In genomic region chr6:113909224-113909856, GRCh38 we compare ENCODE assay signal across 8 cellular contexts. TPM values are rescaled to one million over a fixed set of nuclear protein-coding genes. Genes with fewer than 3 reads are reported as not detected.
DNase-seq lines count a peak whose midpoint lies in the region; ATAC-seq, FAIRE-seq and TF ChIP-seq lines count a peak whose summit lies in the region.

No MANE protein-coding gene starts in this region.

- H3K79me2 ChIP-seq in ACC112 (ENCODE audit: control insufficient read depth, insufficient read depth, low read length, unreplicated experiment): no peaks in the 10 kb centered on the region

- no peak for FAIRE-seq in GM12891 (lab: Jason Lieb, UNC)

- H3K27me3 ChIP-seq in ACC112 (ENCODE audit: insufficient read depth, low read length) (no peaks in the 10 kb centered on the region), body of pancreas (no peaks in the 10 kb centered on the region), upper lobe of right lung (no peaks in the 10 kb centered on the region)

- 15 to 16% methylated on average over 6 of the region's 6 CpGs for WGBS in body of pancreas, 2 donors

- H3K27ac ChIP-seq in ACC112 (ENCODE audit: low read depth, low read length): no peak overlapping the region
- H3K27ac ChIP-seq in body of pancreas: no peak overlapping the region
- H3K27ac ChIP-seq in upper lobe of right lung: no peak overlapping the region

- intact Hi-C loops in body of pancreas (cut with DNase I) (no loop called here), upper lobe of right lung (cut with DNase I) (no loop called here)

- peak; percentile 60 for ATAC-seq in HG03565 (IDR thresholded peaks at IDR 0.05; ENCODE audit: unreplicated experiment)
- no peak for ATAC-seq in body of pancreas
- ATAC-seq in upper lobe of right lung: peak; percentile 47
- ATAC-seq in GM18873 (IDR thresholded peaks at IDR 0.05; ENCODE audit: low FRiP score, unreplicated experiment): no peak

- no peaks in the 10 kb centered on the region for H3K4me1 ChIP-seq in ACC112 (ENCODE audit: control insufficient read depth, insufficient read depth, low read length, unreplicated experiment)
- no peaks in the 10 kb centered on the region for H3K4me1 ChIP-seq in body of pancreas
- peaks cover 2% of the 10 kb centered on the region for H3K4me1 ChIP-seq in upper lobe of right lung

- no peaks in the 10 kb centered on the region for H3K9me3 ChIP-seq in body of pancreas
- H3K9me3 ChIP-seq in upper lobe of right lung: no peaks in the 10 kb centered on the region

- peak; percentile 30 for DNase-seq in GM12891 (ENCODE audit: insufficient read length, low spot score)
- peak; percentile 18 to 73 for DNase-seq in NCI-H526 (lab: John Stamatoyannopoulos, UW)
- DNase-seq in body of pancreas: peak in 1 of 4 donors; percentile 4
- DNase-seq in kidney tubule cell (ENCODE audit: low spot score): peak; percentile 58
- DNase-seq in upper lobe of right lung: no peak

- peak overlapping the region; percentile 35 for H2AFZ ChIP-seq in ACC112 (ENCODE audit: low read length, unreplicated experiment)

- no peak for TF ChIP-seq POLR2A in GM12891 (IDR thresholded peaks at IDR 0.05; ENCODE audit: low read depth, low read length)
- TF ChIP-seq POLR2A in body of pancreas (IDR thresholded peaks at IDR 0.05): no peak

- TF ChIP-seq CTCF in body of pancreas (IDR thresholded peaks at IDR 0.05): peak; percentile 52 to 76 (median 68)
- TF ChIP-seq CTCF in upper lobe of right lung (IDR thresholded peaks at IDR 0.05): peak; percentile 76

- H3K36me3 ChIP-seq in ACC112 (ENCODE audit: insufficient read depth, low read length): no peaks in the 10 kb centered on the region
- H3K36me3 ChIP-seq in body of pancreas (replicated peaks in 1 of 2; ENCODE audit: insufficient read depth in 1 of 2, low read depth in 2 of 2): no peaks in the 10 kb centered on the region
- no peaks in the 10 kb centered on the region for H3K36me3 ChIP-seq in upper lobe of right lung

- H3K4me3 ChIP-seq in ACC112 (ENCODE audit: low read depth, low read length) (0 out of 2 replicates have a peak overlapping the region, but pooled peaks have one; percentile 29), body of pancreas (no peak overlapping the region), upper lobe of right lung (no peak overlapping the region)

TF ChIP-seq in GM12891, 5 proteins besides CTCF, POLR2A, EP300 and RAD21:
- no peak for TF ChIP-seq SPI1 (IDR thresholded peaks at IDR 0.05; ENCODE audit: low read depth, low read length)
- no peak for TF ChIP-seq POLR2AphosphoS5 (IDR thresholded peaks at IDR 0.05; ENCODE audit: low read depth, low read length)
- no peak for TF ChIP-seq PAX5 (IDR thresholded peaks at IDR 0.05; ENCODE audit: insufficient read depth, low read length, severe bottlenecking)
- no peak for TF ChIP-seq POU2F2 (IDR thresholded peaks at IDR 0.05; ENCODE audit: low read depth, low read length)
- no peak for TF ChIP-seq TAF1 (IDR thresholded peaks at IDR 0.05; ENCODE audit: low read depth, low read length)
TF ChIP-seq in GM12891: peak in this region for 0.

RNA-seq across cellular contexts. Expression of gene MARCKS, which starts 52.2 kb away (rescaled TPM):
- 41.6 TPM for polyA plus RNA-seq in GM12891 (2012; ENCODE audit: low read depth, missing spikeins)
- total RNA-seq in body of pancreas (100 to 1,000 TPM in 1 of 2 donors, 10 to 100 TPM in 1; 68.5 to 109 TPM), upper lobe of right lung (73.4 TPM)

Comparison
In these comparisons a context has a peak if more than half of its experiments do, and no peak if none do; other contexts are left out.
1. ATAC-seq: peak in HG03565 (single experiment) and upper lobe of right lung (single experiment); none in body of pancreas (single experiment) and GM18873 (single experiment).